15 cellular contexts compared by ENCODE assay signal in the genomic region with DNA sequence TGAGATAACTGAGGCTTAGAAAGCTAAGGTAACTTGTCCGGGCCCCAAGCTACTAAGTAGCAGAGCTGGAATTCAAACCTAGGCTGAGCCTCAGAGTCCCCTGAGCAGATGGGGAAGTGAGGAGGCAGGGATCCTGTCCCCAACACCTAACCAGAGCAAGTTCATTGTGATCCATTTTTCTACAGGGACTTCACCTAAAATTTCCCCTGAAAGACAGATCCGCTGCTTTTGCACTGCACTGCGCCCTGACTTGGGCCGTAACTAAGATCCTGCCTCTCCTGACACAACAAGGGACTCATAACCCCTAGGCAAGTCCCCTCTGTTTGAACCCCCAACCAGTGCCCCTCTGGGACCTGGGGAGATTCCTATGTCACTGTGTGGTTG. TPM values are rescaled to one million over a fixed set of nuclear protein-coding genes. Genes with fewer than 3 reads are reported as not detected.
DNase-seq lines count a peak whose midpoint lies in the region; ATAC-seq lines count a peak whose summit lies in the region.
"Had no signal": no experiment of that assay in that cellular context is flagged by ENCODE, and none has a peak within 500 bp of the region (broad histone marks: within the 10 kb centered on the region; RNA-seq: fewer than 3 reads in every experiment).

No MANE protein-coding gene starts in this region.

- no peaks in the 10 kb centered on the region for H3K27me3 Mint-ChIP-seq in CD4-positive, alpha-beta memory T cell
- H3K27me3 Mint-ChIP-seq: activated naive CD8-positive, alpha-beta T cell treated with anti-CD3 and anti-CD28 coated beads, Interleukin-2, amount 10 ng/mL, durations not matched to agents 7 days and 5 days had no signal

- H3K27ac Mint-ChIP-seq in stimulated activated effector memory CD8-positive, alpha-beta T cell treated with anti-CD3 and anti-CD28 coated beads, Interleukin-12 subunit alpha, Interleukin-12 subunit beta, amount 100 ng/mL, for 72 hours: peak overlapping the region; percentile 35
- peak overlapping the region in 1 of 7 donors; percentile 24 for H3K27ac Mint-ChIP-seq in CD4-positive, alpha-beta memory T cell
- H3K27ac Mint-ChIP-seq: activated naive CD8-positive, alpha-beta T cell treated with anti-CD3 and anti-CD28 coated beads, Interleukin-2, amount 10 ng/mL, durations not matched to agents 7 days and 5 days had no signal

- ATAC-seq in GM18873 (IDR thresholded peaks at IDR 0.05; ENCODE audit: low FRiP score, unreplicated experiment) (peak; percentile 32), GM21576 (IDR thresholded peaks at IDR 0.05; ENCODE audit: unreplicated experiment) (peak; percentile 22), HG03103 (IDR thresholded peaks at IDR 0.05; ENCODE audit: low read depth, unreplicated experiment) (peak; percentile 20)
- peak; percentile 9 for ATAC-seq in stimulated activated effector memory CD8-positive, alpha-beta T cell treated with anti-CD3 and anti-CD28 coated beads, Interleukin-12 subunit alpha, Interleukin-12 subunit beta, amount 100 ng/mL, for 72 hours
- ATAC-seq: sciatic nerve had no signal

- H3K27me3 ChIP-seq in CD4-positive, alpha-beta memory T cell (ENCODE audit: insufficient read depth, low read length): no peaks in the 10 kb centered on the region
- H3K27me3 ChIP-seq: suprapubic skin had no signal

- H3K4me3 Mint-ChIP-seq in stimulated activated effector memory CD8-positive, alpha-beta T cell treated with anti-CD3 and anti-CD28 coated beads, Interleukin-12 subunit alpha, Interleukin-12 subunit beta, amount 100 ng/mL, for 72 hours: no peak overlapping the region
- no peak overlapping the region for H3K4me3 Mint-ChIP-seq in CD4-positive, alpha-beta memory T cell
- H3K4me3 Mint-ChIP-seq: activated naive CD8-positive, alpha-beta T cell treated with anti-CD3 and anti-CD28 coated beads, Interleukin-2, amount 10 ng/mL, durations not matched to agents 7 days and 5 days; nephron progenitor cell had no signal

- H3K9me3 ChIP-seq in CD4-positive, alpha-beta memory T cell (ENCODE audit: control insufficient read depth in 1 of 2, low read length in 2 of 2): no peaks in the 10 kb centered on the region
- H3K9me3 ChIP-seq: suprapubic skin had no signal

- POLR2A ChIA-PET in CD4-positive, alpha-beta memory T cell (lab: Charles Lee; ENCODE audit: partially characterized antibody): no interaction called here

- intact Hi-C loops in CD4-positive, alpha-beta memory T cell (cut with micrococcal nuclease): no loop called here

- H3K4me1 ChIP-seq in CD4-positive, alpha-beta memory T cell (ENCODE audit: insufficient read depth, low read length): peaks cover 22% of the 10 kb centered on the region

- CTCF ChIA-PET in CD4-positive, alpha-beta memory T cell (lab: Charles Lee; ENCODE audit: partially characterized antibody): interaction anchor here (1.0 kb wide), 1 partner anchor 175 kb away, joined by 3 read pairs; no protein-coding TSS in a partner anchor

- H3K9me3 Mint-ChIP-seq in stimulated activated effector memory CD8-positive, alpha-beta T cell treated with anti-CD3 and anti-CD28 coated beads, Interleukin-12 subunit alpha, Interleukin-12 subunit beta, amount 100 ng/mL, for 72 hours: no peaks in the 10 kb centered on the region
- no peaks in the 10 kb centered on the region for H3K9me3 Mint-ChIP-seq in CD4-positive, alpha-beta memory T cell
- H3K9me3 Mint-ChIP-seq: activated naive CD8-positive, alpha-beta T cell treated with anti-CD3 and anti-CD28 coated beads, Interleukin-2, amount 10 ng/mL, durations not matched to agents 7 days and 5 days had no signal

- no peak overlapping the region for H3K4me3 ChIP-seq in CD4-positive, alpha-beta memory T cell (ENCODE audit: low read length in 2 of 2)
- H3K4me3 ChIP-seq: suprapubic skin had no signal

- H3K27ac ChIP-seq in CD4-positive, alpha-beta memory T cell (ENCODE audit: low read depth, low read length): no peak overlapping the region
- H3K27ac ChIP-seq: suprapubic skin, VCaP had no signal

- H3K36me3 ChIP-seq in CD4-positive, alpha-beta memory T cell (ENCODE audit: insufficient read depth, low read length): no peaks in the 10 kb centered on the region
- H3K36me3 ChIP-seq: suprapubic skin had no signal

- no peaks in the 10 kb centered on the region for H3K36me3 Mint-ChIP-seq in stimulated activated effector memory CD8-positive, alpha-beta T cell treated with anti-CD3 and anti-CD28 coated beads, Interleukin-12 subunit alpha, Interleukin-12 subunit beta, amount 100 ng/mL, for 72 hours
- H3K36me3 Mint-ChIP-seq in CD4-positive, alpha-beta memory T cell: no peaks in the 10 kb centered on the region
- H3K36me3 Mint-ChIP-seq: activated naive CD8-positive, alpha-beta T cell treated with anti-CD3 and anti-CD28 coated beads, Interleukin-2, amount 10 ng/mL, durations not matched to agents 7 days and 5 days had no signal

- H3K4me1 Mint-ChIP-seq in stimulated activated effector memory CD8-positive, alpha-beta T cell treated with anti-CD3 and anti-CD28 coated beads, Interleukin-12 subunit alpha, Interleukin-12 subunit beta, amount 100 ng/mL, for 72 hours: peaks cover 18% of the 10 kb centered on the region
- peaks cover 8 to 18% (median 11%) of the 10 kb centered on the region in 4 donors for H3K4me1 Mint-ChIP-seq in CD4-positive, alpha-beta memory T cell

- no peak for DNase-seq in stimulated activated effector memory CD8-positive, alpha-beta T cell treated with anti-CD3 and anti-CD28 coated beads, Interleukin-12 subunit alpha, Interleukin-12 subunit beta, amount 100 ng/mL, for 72 hours (ENCODE audit: low spot score in 2 of 2)
- no peak for DNase-seq in stimulated activated CD4-positive, alpha-beta T cell treated with anti-CD3 and anti-CD28 coated beads, Interleukin-12 subunit alpha, Interleukin-12 subunit beta, amount 100 ng/mL, for 4 hours
- no peak for DNase-seq in T-helper 2 cell
- no peak for DNase-seq in CD4-positive, alpha-beta memory T cell
- DNase-seq: activated naive CD8-positive, alpha-beta T cell treated with anti-CD3 and anti-CD28 coated beads, Interleukin-2, amount 10 ng/mL, durations not matched to agents 7 days and 5 days; EL; glutamatergic neuron; KG1; nephron progenitor cell had no signal

RNA-seq across cellular contexts. Expression of gene MTM1, which starts 25.6 kb away (rescaled TPM):
- total RNA-seq in CD4-positive, alpha-beta memory T cell: 10 to 100 TPM; 37.7 to 38.5 TPM
- polyA plus RNA-seq in CD4-positive, alpha-beta memory T cell: 10 to 100 TPM; 27.3 to 32.5 TPM
